Comparison of ENCODE assay signal across 9 cellular contexts in genomic region chr22:19478086-19478392, GRCh38. TPM values are rescaled to one million over a fixed set of nuclear protein-coding genes. Genes with fewer than 3 reads are reported as not detected.
DNase-seq lines count a peak whose midpoint lies in the region; ATAC-seq and TF ChIP-seq lines count a peak whose summit lies in the region.
"Had no signal": no experiment of that assay in that cellular context is flagged by ENCODE, and none has a peak within 500 bp of the region (broad histone marks: within the 10 kb centered on the region; RNA-seq: fewer than 3 reads in every experiment).

No MANE protein-coding gene starts in this region.

- no peaks in the 10 kb centered on the region for H3K27me3 Mint-ChIP-seq in naive thymus-derived CD8-positive, alpha-beta T cell

- POLR2A ChIA-PET in naive thymus-derived CD8-positive, alpha-beta T cell (lab: Charles Lee) = interaction anchor here (0.6 to 3.2 kb wide), 5 partner anchors 31 to 464 kb away, joined by 3 to 16 read pairs (median 5); partner anchors contain the start of genes C22orf39, ESS2, HIRA and MRPL40

- H3K4me3 Mint-ChIP-seq in naive thymus-derived CD8-positive, alpha-beta T cell = peak overlapping the region; percentile 70 to 98 (median 93)

- peaks cover 21 to 39% (median 36%) of the 10 kb centered on the region in 4 donors for H3K4me1 Mint-ChIP-seq in naive thymus-derived CD8-positive, alpha-beta T cell

- peak overlapping the region; percentile 2 to 99 (median 86) for H3K27ac Mint-ChIP-seq in naive thymus-derived CD8-positive, alpha-beta T cell

- no peak for DNase-seq in AG09309 (ENCODE audit: low read depth)
- DNase-seq in colonic mucosa = no peak
- no peak for DNase-seq in naive thymus-derived CD8-positive, alpha-beta T cell
- no peak for DNase-seq in NCI-H2029 (lab: John Stamatoyannopoulos, UW)
- DNase-seq in SW480 (ENCODE audit: low spot score) = no peak
- no peak for DNase-seq in NCI-H1105 (lab: John Stamatoyannopoulos, UW)
- DNase-seq: SIG-M5 had no signal

- H3K9me3 Mint-ChIP-seq in naive thymus-derived CD8-positive, alpha-beta T cell = no peaks in the 10 kb centered on the region

- ATAC-seq in naive thymus-derived CD8-positive, alpha-beta T cell = no peak
- ATAC-seq in GM19463 (IDR thresholded peaks at IDR 0.05; ENCODE audit: unreplicated experiment) = no peak

- TF ChIP-seq CTCF in AG09309 (IDR thresholded peaks at IDR 0.05; ENCODE audit: control insufficient read depth, insufficient read depth, low read depth, low read length, missing control alignments) = no peak
- TF ChIP-seq CTCF in colonic mucosa (IDR thresholded peaks at IDR 0.05) = no peak

- H3K27ac ChIP-seq in KOPT-K1 (ENCODE audit: low read depth, low read length, poor library complexity, severe bottlenecking) (peak overlapping the region; percentile 94), colonic mucosa (peak overlapping the region; percentile 91)

- peaks cover 50% of the 10 kb centered on the region for H3K36me3 ChIP-seq in KOPT-K1 (ENCODE audit: insufficient read depth, low read length)
- no peaks in the 10 kb centered on the region for H3K36me3 ChIP-seq in colonic mucosa

- intact Hi-C loops in colonic mucosa (cut with DNase I) = loop anchor here (10.0 kb wide), 1 partner anchor 293 kb away; no protein-coding TSS in a partner anchor

- H3K27me3 ChIP-seq in colonic mucosa = no peaks in the 10 kb centered on the region

- H3K4me1 ChIP-seq in colonic mucosa = peaks cover 11% of the 10 kb centered on the region

- peaks cover 0 to 16% (median 2%) of the 10 kb centered on the region in 3 donors for H3K36me3 Mint-ChIP-seq in naive thymus-derived CD8-positive, alpha-beta T cell

- H3K9me3 ChIP-seq in KOPT-K1 (ENCODE audit: insufficient read depth, low read length, poor library complexity, severe bottlenecking) = no peaks in the 10 kb centered on the region
- H3K9me3 ChIP-seq in colonic mucosa = no peaks in the 10 kb centered on the region

- H3K4me3 ChIP-seq in AG09309 (ENCODE audit: control insufficient read depth, low read depth, low read length) (peak overlapping the region; percentile 91), colonic mucosa (peak overlapping the region; percentile 81)

- peak overlapping the region; percentile 76 to 80 for H3K9ac ChIP-seq in colonic mucosa (ENCODE audit: low read depth in 2 of 2, low read length in 2 of 2)

RNA-seq across cellular contexts. Expression of gene UFD1, which starts 1.0 kb away (rescaled TPM):
- total RNA-seq in colonic mucosa = 10 to 100 TPM; 45.7 to 73.6 TPM
- 10 to 100 TPM; 50.2 to 59.1 TPM for total RNA-seq in naive thymus-derived CD8-positive, alpha-beta T cell
- polyA plus RNA-seq in naive thymus-derived CD8-positive, alpha-beta T cell = 10 to 100 TPM; 73.1 to 80.9 (median 78.0) TPM

RNA-seq across cellular contexts. Expression of gene CDC45, which starts 1.7 kb away (rescaled TPM):
- total RNA-seq in colonic mucosa = 10 to 100 TPM in 1 of 2 donors, 1 to 10 TPM in 1; 5.1 to 35.9 TPM
- 1 to 10 TPM in 1 of 2 experiments, under 1 TPM in 1; 0.69 to 1.8 TPM for total RNA-seq in naive thymus-derived CD8-positive, alpha-beta T cell
- 1 to 10 TPM in 2 of 3 donors, not detected in 1; 1.2 to 2.7 TPM for polyA plus RNA-seq in naive thymus-derived CD8-positive, alpha-beta T cell

RNA-seq across cellular contexts. Expression of gene C22orf39, which starts 30.5 kb away (rescaled TPM):
- total RNA-seq in colonic mucosa = 10 to 100 TPM; 21.6 to 21.8 TPM
- total RNA-seq in naive thymus-derived CD8-positive, alpha-beta T cell = 10 to 100 TPM; 44.2 to 45.1 TPM
- polyA plus RNA-seq in naive thymus-derived CD8-positive, alpha-beta T cell = 10 to 100 TPM; 51.9 to 58.7 (median 58.0) TPM

RNA-seq across cellular contexts. Expression of gene MRPL40, which starts 45.7 kb away (rescaled TPM):
- 10 to 100 TPM; 16.1 to 24.7 TPM for total RNA-seq in colonic mucosa
- 10 to 100 TPM; 20.8 to 23.2 TPM for total RNA-seq in naive thymus-derived CD8-positive, alpha-beta T cell
- polyA plus RNA-seq in naive thymus-derived CD8-positive, alpha-beta T cell = 10 to 100 TPM; 69.5 to 80.5 (median 78.2) TPM

RNA-seq across cellular contexts. Expression of gene CLDN5, which starts 46.2 kb away (rescaled TPM):
- 10 to 100 TPM; 10.4 to 31.0 TPM for total RNA-seq in colonic mucosa
- total RNA-seq in naive thymus-derived CD8-positive, alpha-beta T cell = not detected
- under 1 TPM in 2 of 3 donors, not detected in 1; 0.11 to 0.22 TPM for polyA plus RNA-seq in naive thymus-derived CD8-positive, alpha-beta T cell
